ENCODE assay signal across 22 cellular contexts in genomic region chr18:11407900-11408299, GRCh38.
DNase-seq lines count a peak whose midpoint lies in the region; ATAC-seq and TF ChIP-seq lines count a peak whose summit lies in the region.
"Had no signal": no experiment of that assay in that cellular context is flagged by ENCODE, and none has a peak within 500 bp of the region (broad histone marks: within the 10 kb centered on the region; RNA-seq: fewer than 3 reads in every experiment).

No MANE protein-coding gene starts in this region.

- POLR2A ChIA-PET in activated CD4-positive, alpha-beta memory T cell treated with anti-CD3 and anti-CD28 coated beads for 36 hours (lab: Charles Lee) = no interaction called here

- H3K36me3 ChIP-seq in osteoblast (ENCODE audit: insufficient read depth, low read length) (no peaks in the 10 kb centered on the region), ascending aorta (no peaks in the 10 kb centered on the region)
- H3K36me3 ChIP-seq: breast epithelium, neutrophil, right atrium auricular region had no signal

- no peak for ATAC-seq in GM21717 (IDR thresholded peaks at IDR 0.05; ENCODE audit: unreplicated experiment)
- ATAC-seq: activated naive CD4-positive, alpha-beta T cell treated with anti-CD3 and anti-CD28 coated beads, Interleukin-2, amount 50 U/mL, for 72 hours; GM23338; HepG2; PC-3; stimulated activated effector memory CD8-positive, alpha-beta T cell treated with anti-CD3 and anti-CD28 coated beads, Interleukin-12 subunit alpha, Interleukin-12 subunit beta, amount 100 ng/mL, for 72 hours had no signal

- H2AFZ ChIP-seq in osteoblast (ENCODE audit: low read length) = no peak overlapping the region
- H2AFZ ChIP-seq: GM23338 had no signal

- no peaks in the 10 kb centered on the region for H4K20me1 ChIP-seq in osteoblast (ENCODE audit: insufficient read depth, low read length)

- TF ChIP-seq CTCF in choroid plexus epithelial cell (conservative IDR thresholded peaks at IDR 0.05; ENCODE audit: low read depth, low read length) (no peak), osteoblast (IDR thresholded peaks at IDR 0.05; ENCODE audit: extremely low read depth, low read depth, low read length) (no peak), ascending aorta (IDR thresholded peaks at IDR 0.05) (no peak)

- no peaks in the 10 kb centered on the region for H3K9me3 ChIP-seq in osteoblast (ENCODE audit: low read depth, low read length)
- no peaks in the 10 kb centered on the region for H3K9me3 ChIP-seq in ascending aorta
- H3K9me3 ChIP-seq: breast epithelium, neutrophil, right atrium auricular region had no signal

- no peak overlapping the region for H3K27ac Mint-ChIP-seq in activated CD4-positive, alpha-beta memory T cell treated with anti-CD3 and anti-CD28 coated beads for 36 hours
- H3K27ac Mint-ChIP-seq: activated B cell treated with CpG ODN at 0.5 μM for 24 hours; activated naive CD4-positive, alpha-beta T cell treated with anti-CD3 and anti-CD28 coated beads, Interleukin-2, amount 50 U/mL, for 72 hours; B cell; GM23338; stimulated activated effector memory CD8-positive, alpha-beta T cell treated with anti-CD3 and anti-CD28 coated beads, Interleukin-12 subunit alpha, Interleukin-12 subunit beta, amount 100 ng/mL, for 72 hours had no signal

- no peaks in the 10 kb centered on the region for H3K9me3 Mint-ChIP-seq in activated CD4-positive, alpha-beta memory T cell treated with anti-CD3 and anti-CD28 coated beads for 36 hours
- H3K9me3 Mint-ChIP-seq: activated B cell treated with CpG ODN at 0.5 μM for 24 hours; activated naive CD4-positive, alpha-beta T cell treated with anti-CD3 and anti-CD28 coated beads, Interleukin-2, amount 50 U/mL, for 72 hours; GM23338; stimulated activated effector memory CD8-positive, alpha-beta T cell treated with anti-CD3 and anti-CD28 coated beads, Interleukin-12 subunit alpha, Interleukin-12 subunit beta, amount 100 ng/mL, for 72 hours had no signal

- H3K79me2 ChIP-seq in osteoblast (ENCODE audit: insufficient read depth, low read length) = no peaks in the 10 kb centered on the region

- H3K4me3 Mint-ChIP-seq in activated CD4-positive, alpha-beta memory T cell treated with anti-CD3 and anti-CD28 coated beads for 36 hours = no peak overlapping the region
- H3K4me3 Mint-ChIP-seq: activated B cell treated with CpG ODN at 0.5 μM for 24 hours; B cell; GM23338; stimulated activated effector memory CD8-positive, alpha-beta T cell treated with anti-CD3 and anti-CD28 coated beads, Interleukin-12 subunit alpha, Interleukin-12 subunit beta, amount 100 ng/mL, for 72 hours had no signal

- H3K36me3 Mint-ChIP-seq in activated CD4-positive, alpha-beta memory T cell treated with anti-CD3 and anti-CD28 coated beads for 36 hours = no peaks in the 10 kb centered on the region
- H3K36me3 Mint-ChIP-seq: activated naive CD4-positive, alpha-beta T cell treated with anti-CD3 and anti-CD28 coated beads, Interleukin-2, amount 50 U/mL, for 72 hours; stimulated activated effector memory CD8-positive, alpha-beta T cell treated with anti-CD3 and anti-CD28 coated beads, Interleukin-12 subunit alpha, Interleukin-12 subunit beta, amount 100 ng/mL, for 72 hours had no signal

- no peaks in the 10 kb centered on the region for H3K4me1 Mint-ChIP-seq in activated CD4-positive, alpha-beta memory T cell treated with anti-CD3 and anti-CD28 coated beads for 36 hours (ENCODE audit: low read depth)
- H3K4me1 Mint-ChIP-seq: activated B cell treated with CpG ODN at 0.5 μM for 24 hours; B cell; stimulated activated effector memory CD8-positive, alpha-beta T cell treated with anti-CD3 and anti-CD28 coated beads, Interleukin-12 subunit alpha, Interleukin-12 subunit beta, amount 100 ng/mL, for 72 hours had no signal

- H3K27ac ChIP-seq in osteoblast (ENCODE audit: low read depth, low read length) (no peak overlapping the region), ascending aorta (no peak overlapping the region)
- H3K27ac ChIP-seq: breast epithelium, neutrophil, right atrium auricular region had no signal

- CTCF ChIA-PET in activated CD4-positive, alpha-beta memory T cell treated with anti-CD3 and anti-CD28 coated beads for 36 hours (lab: Charles Lee) = no interaction called here

- H3K4me1 ChIP-seq in osteoblast (ENCODE audit: insufficient read depth, low read length) (no peaks in the 10 kb centered on the region), ascending aorta (no peaks in the 10 kb centered on the region)
- H3K4me1 ChIP-seq: breast epithelium, right atrium auricular region had no signal

- H3K4me2 ChIP-seq in osteoblast (ENCODE audit: insufficient read depth, low read length) = no peak overlapping the region
- H3K4me2 ChIP-seq: GM23338 had no signal

- intact Hi-C loops in activated CD4-positive, alpha-beta memory T cell treated with anti-CD3 and anti-CD28 coated beads for 36 hours (cut with micrococcal nuclease) = no loop called here
- intact Hi-C loops in ascending aorta (cut with DNase I) = no loop called here

- peaks cover 3% of the 10 kb centered on the region for H3K27me3 Mint-ChIP-seq in activated CD4-positive, alpha-beta memory T cell treated with anti-CD3 and anti-CD28 coated beads for 36 hours
- H3K27me3 Mint-ChIP-seq: activated B cell treated with CpG ODN at 0.5 μM for 24 hours, B cell had no signal

- no peak overlapping the region for H3K4me3 ChIP-seq in choroid plexus epithelial cell (ENCODE audit: low read depth, low read length)
- H3K4me3 ChIP-seq in osteoblast (ENCODE audit: insufficient read depth, low read length) = no peak overlapping the region
- H3K4me3 ChIP-seq in ascending aorta = no peak overlapping the region
- H3K4me3 ChIP-seq: breast epithelium, GM23338, right atrium auricular region had no signal

- no peaks in the 10 kb centered on the region for H3K27me3 ChIP-seq in osteoblast (ENCODE audit: insufficient read depth, low read length)
- H3K27me3 ChIP-seq in ascending aorta = no peaks in the 10 kb centered on the region
- H3K27me3 ChIP-seq: breast epithelium, neutrophil, right atrium auricular region had no signal

- DNase-seq in GM03348 (ENCODE audit: low spot score) = peak; percentile 60
- peak; percentile 54 for DNase-seq in M059J (ENCODE audit: low read depth)
- DNase-seq in choroid plexus epithelial cell (ENCODE audit: low read depth) = peak; percentile 73
- peak; percentile 73 for DNase-seq in osteoblast (ENCODE audit: insufficient read length, low spot score, missing footprints)
- no peak for DNase-seq in activated CD4-positive, alpha-beta memory T cell treated with anti-CD3 and anti-CD28 coated beads for 36 hours
- no peak for DNase-seq in NCI-H1694 treated with DMSO at 0.1 percent for 48 hours (lab: John Stamatoyannopoulos, UW)
- no peak for DNase-seq in ascending aorta (ENCODE audit: low spot score in 2 of 2)
- DNase-seq: activated B cell treated with CpG ODN at 0.5 μM for 24 hours; activated CD8-positive, alpha-beta memory T cell treated with anti-CD3 and anti-CD28 coated beads for 24 hours; activated T-cell treated with anti-CD3 and anti-CD28 coated beads, Interleukin-2, amount 50 U/mL, for 48 hours; NCI-H1436 treated with DMSO at 0.1 percent for 48 hours; PC-3; stimulated activated CD4-positive, alpha-beta T cell treated with anti-CD3 and anti-CD28 coated beads, Interleukin-15, amount 100 ng/mL, for 24 hours had no signal

Comparison
In these comparisons a context has a peak if more than half of its experiments do, and no peak if none do; other contexts are left out.
1. DNase-seq: peak in GM03348 (single experiment), M059J (single experiment), choroid plexus epithelial cell (single experiment) and osteoblast (single experiment); none in activated CD4-positive, alpha-beta memory T cell treated with anti-CD3 and anti-CD28 coated beads for 36 hours (single experiment), NCI-H1694 treated with DMSO at 0.1 percent for 48 hours (single experiment) and ascending aorta (0 of 2).